Comparison of ENCODE assay signal across 41 cellular contexts in the genomic region with DNA sequence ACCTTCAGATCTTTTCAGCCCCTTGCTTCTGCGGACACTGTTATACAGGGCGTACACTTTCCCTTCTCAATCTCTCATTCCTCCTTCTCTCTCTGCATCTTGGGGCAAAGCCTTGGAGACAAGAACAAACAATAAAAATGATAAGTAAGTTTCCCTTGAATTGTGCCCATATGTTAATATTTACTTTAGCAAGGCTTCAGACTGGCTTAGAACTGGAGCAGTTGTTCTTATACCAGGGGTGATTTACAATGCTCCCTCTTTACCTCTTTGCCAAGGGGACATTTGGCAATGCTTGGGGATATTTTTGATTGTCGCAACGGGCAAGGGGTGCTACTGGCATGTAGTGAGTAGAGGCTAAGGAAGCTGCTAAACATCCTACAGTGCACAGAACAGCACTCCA. TPM values are rescaled to one million over a fixed set of nuclear protein-coding genes. Genes with fewer than 3 reads are reported as not detected.
"Had no signal": no experiment of that assay in that cellular context is flagged by ENCODE, and none has a peak within 500 bp of the region (broad histone marks: within the 10 kb centered on the region; RNA-seq: fewer than 3 reads in every experiment).

No MANE protein-coding gene starts in this region.

- DNase-seq: activated effector memory CD4-positive, alpha-beta T cell treated with anti-CD3 and anti-CD28 coated beads, Interleukin-2, amount 50 U/mL, for 16 hours; activated effector memory CD4-positive, alpha-beta T cell treated with Interleukin-2 at 50 U/mL for 16 hours; activated gamma-delta T cell; activated gamma-delta T cell treated with Interleukin-2 at 50 U/mL for 16 hours; activated naive CD4-positive, alpha-beta T cell; activated naive CD4-positive, alpha-beta T cell treated with anti-CD3 and anti-CD28 coated beads for 36 hours; activated naive CD4-positive, alpha-beta T cell treated with anti-CD3 and anti-CD28 coated beads, Interleukin-2, amount 10 ng/mL, durations not matched to agents 7 days and 5 days; activated naive CD4-positive, alpha-beta T cell treated with anti-CD3 and anti-CD28 coated beads, Interleukin-2, amount 50 U/mL, for 16 hours; activated naive CD4-positive, alpha-beta T cell treated with Interleukin-2 at 50 U/mL for 16 hours; activated naive CD8-positive, alpha-beta T cell treated with anti-CD3 and anti-CD28 coated beads for 36 hours; activated naive CD8-positive, alpha-beta T cell treated with anti-CD3 and anti-CD28 coated beads, Interleukin-2, amount 10 ng/mL, durations not matched to agents 7 days and 5 days; activated naive CD8-positive, alpha-beta T cell treated with anti-CD3 and anti-CD28 coated beads, Interleukin-2, amount 50 U/mL, for 24 hours; activated T-cell treated with anti-CD3 and anti-CD28 coated beads, Interleukin-2, amount 50 U/mL, for 1 hour; activated T-cell treated with anti-CD3 and anti-CD28 coated beads, Interleukin-2, amount 50 U/mL, for 24 hours; activated T-cell treated with anti-CD3 and anti-CD28 coated beads, Interleukin-2, amount 50 U/mL, for 4 hours; activated T-cell treated with anti-CD3 and anti-CD28 coated beads, Interleukin-2, amount 50 U/mL, for 48 hours; activated T-cell treated with anti-CD3 and anti-CD28 coated beads, Interleukin-2, amount 50 U/mL, for 72 hours; adrenal gland; amniotic stem cell; amygdala; anterior cingulate cortex; aorta; body of pancreas; brain microvascular endothelial cell; caudate nucleus; central memory CD4-positive, alpha-beta T cell; cerebellar nuclear complex had no signal

- ATAC-seq: activated naive CD4-positive, alpha-beta T cell treated with anti-CD3 and anti-CD28 coated beads, Interleukin-2, amount 50 U/mL, for 72 hours; activated naive CD8-positive, alpha-beta T cell treated with anti-CD3 and anti-CD28 coated beads, Interleukin-2, amount 50 U/mL, for 24 hours; activated T-cell treated with anti-CD3 and anti-CD28 coated beads, Interleukin-2, amount 50 U/mL, for 4 hours; activated T-cell treated with anti-CD3 and anti-CD28 coated beads, Interleukin-2, amount 50 U/mL, for 72 hours; activated T-helper 17 cell treated with anti-CD3 and anti-CD28 coated beads, Interleukin-2, amount 50 U/mL, for 72 hours; body of pancreas had no signal

- H3K27ac Mint-ChIP-seq: activated naive CD4-positive, alpha-beta T cell treated with anti-CD3 and anti-CD28 coated beads for 36 hours; activated naive CD4-positive, alpha-beta T cell treated with anti-CD3 and anti-CD28 coated beads, Interleukin-2, amount 10 ng/mL, durations not matched to agents 7 days and 5 days; activated naive CD4-positive, alpha-beta T cell treated with anti-CD3 and anti-CD28 coated beads, Interleukin-2, amount 50 U/mL, for 24 hours; activated naive CD4-positive, alpha-beta T cell treated with anti-CD3 and anti-CD28 coated beads, Interleukin-2, amount 50 U/mL, for 72 hours; activated naive CD8-positive, alpha-beta T cell; activated naive CD8-positive, alpha-beta T cell treated with anti-CD3 and anti-CD28 coated beads for 36 hours; activated naive CD8-positive, alpha-beta T cell treated with anti-CD3 and anti-CD28 coated beads, Interleukin-2, amount 10 ng/mL, durations not matched to agents 7 days and 5 days; activated naive CD8-positive, alpha-beta T cell treated with anti-CD3 and anti-CD28 coated beads, Interleukin-2, amount 50 U/mL, for 24 hours; activated T-cell treated with anti-CD3 and anti-CD28 coated beads, Interleukin-2, amount 50 U/mL, for 24 hours; activated T-cell treated with anti-CD3 and anti-CD28 coated beads, Interleukin-2, amount 50 U/mL, for 72 hours; activated T-helper 1 cell treated with anti-CD3 and anti-CD28 coated beads, Interleukin-12 subunit alpha, Interleukin-12 subunit beta, Interleukin-2, Interleukin-4 antibody, amounts not matched to agents 30 ng/mL and 10 ng/mL and 1 ng/mL, durations not matched to agents 14 hours and 24 hours and 36 hours; activated T-helper 17 cell treated with anti-CD3 and anti-CD28 coated beads, Interleukin-2, amount 50 U/mL, for 72 hours; activated T-helper 2 cell treated with anti-CD3 and anti-CD28 coated beads, Interferon-gamma antibody, Interleukin-2, Interleukin-4, amounts not matched to agents 10 μg/mL and 5 μg/mL and 100 μg/mL, durations not matched to agents 14 hours and 24 hours and 36 hours; brain had no signal

- H3K36me3 ChIP-seq: breast epithelium, cardiac muscle cell had no signal

- H3K4me1 Mint-ChIP-seq: activated naive CD4-positive, alpha-beta T cell treated with anti-CD3 and anti-CD28 coated beads, Interleukin-2, amount 50 U/mL, for 24 hours; activated naive CD8-positive, alpha-beta T cell treated with anti-CD3 and anti-CD28 coated beads, Interleukin-2, amount 50 U/mL, for 24 hours; central memory CD8-positive, alpha-beta T cell had no signal

- FAIRE-seq: astrocyte, bronchial epithelial cell had no signal

- H3K4me1 ChIP-seq: adrenal gland, ascending aorta, breast epithelium had no signal

- H3K27ac ChIP-seq: adrenal gland, ascending aorta, body of pancreas, brain microvascular endothelial cell, breast epithelium, cardiac muscle cell had no signal

- H3K4me3 Mint-ChIP-seq: activated naive CD4-positive, alpha-beta T cell treated with anti-CD3 and anti-CD28 coated beads for 36 hours; activated naive CD4-positive, alpha-beta T cell treated with anti-CD3 and anti-CD28 coated beads, Interleukin-2, amount 10 ng/mL, durations not matched to agents 7 days and 5 days; activated naive CD4-positive, alpha-beta T cell treated with anti-CD3 and anti-CD28 coated beads, Interleukin-2, amount 50 U/mL, for 24 hours; activated naive CD8-positive, alpha-beta T cell; activated naive CD8-positive, alpha-beta T cell treated with anti-CD3 and anti-CD28 coated beads for 36 hours; activated naive CD8-positive, alpha-beta T cell treated with anti-CD3 and anti-CD28 coated beads, Interleukin-2, amount 10 ng/mL, durations not matched to agents 7 days and 5 days; activated naive CD8-positive, alpha-beta T cell treated with anti-CD3 and anti-CD28 coated beads, Interleukin-2, amount 50 U/mL, for 24 hours; activated T-cell treated with anti-CD3 and anti-CD28 coated beads, Interleukin-2, amount 50 U/mL, for 24 hours; activated T-cell treated with anti-CD3 and anti-CD28 coated beads, Interleukin-2, amount 50 U/mL, for 4 hours; activated T-cell treated with anti-CD3 and anti-CD28 coated beads, Interleukin-2, amount 50 U/mL, for 72 hours; activated T-helper 1 cell treated with anti-CD3 and anti-CD28 coated beads, Interleukin-12 subunit alpha, Interleukin-12 subunit beta, Interleukin-2, Interleukin-4 antibody, amounts not matched to agents 30 ng/mL and 10 ng/mL and 1 ng/mL, durations not matched to agents 14 hours and 24 hours and 36 hours; activated T-helper 17 cell treated with anti-CD3 and anti-CD28 coated beads, Interleukin-2, amount 50 U/mL, for 72 hours; brain; central memory CD8-positive, alpha-beta T cell had no signal

- H3K27me3 Mint-ChIP-seq: activated naive CD4-positive, alpha-beta T cell treated with anti-CD3 and anti-CD28 coated beads, Interleukin-2, amount 10 ng/mL, durations not matched to agents 7 days and 5 days; activated naive CD4-positive, alpha-beta T cell treated with anti-CD3 and anti-CD28 coated beads, Interleukin-2, amount 50 U/mL, for 24 hours; activated naive CD8-positive, alpha-beta T cell; activated naive CD8-positive, alpha-beta T cell treated with anti-CD3 and anti-CD28 coated beads for 36 hours; activated naive CD8-positive, alpha-beta T cell treated with anti-CD3 and anti-CD28 coated beads, Interleukin-2, amount 10 ng/mL, durations not matched to agents 7 days and 5 days; activated naive CD8-positive, alpha-beta T cell treated with anti-CD3 and anti-CD28 coated beads, Interleukin-2, amount 50 U/mL, for 24 hours; activated T-cell treated with anti-CD3 and anti-CD28 coated beads, Interleukin-2, amount 50 U/mL, for 24 hours; activated T-helper 17 cell treated with anti-CD3 and anti-CD28 coated beads, Interleukin-2, amount 50 U/mL, for 72 hours; brain; central memory CD8-positive, alpha-beta T cell had no signal

- H3K4me3 ChIP-seq: adrenal gland, ascending aorta, body of pancreas, breast epithelium, cardiac muscle cell had no signal

- H3K9me3 ChIP-seq: adrenal gland, ascending aorta, body of pancreas, breast epithelium had no signal

- H3K9me3 Mint-ChIP-seq: activated naive CD4-positive, alpha-beta T cell treated with anti-CD3 and anti-CD28 coated beads for 36 hours; activated naive CD4-positive, alpha-beta T cell treated with anti-CD3 and anti-CD28 coated beads, Interleukin-2, amount 10 ng/mL, durations not matched to agents 7 days and 5 days; activated naive CD4-positive, alpha-beta T cell treated with anti-CD3 and anti-CD28 coated beads, Interleukin-2, amount 50 U/mL, for 24 hours; activated naive CD8-positive, alpha-beta T cell treated with anti-CD3 and anti-CD28 coated beads for 36 hours; activated naive CD8-positive, alpha-beta T cell treated with anti-CD3 and anti-CD28 coated beads, Interleukin-2, amount 10 ng/mL, durations not matched to agents 7 days and 5 days; activated naive CD8-positive, alpha-beta T cell treated with anti-CD3 and anti-CD28 coated beads, Interleukin-2, amount 50 U/mL, for 24 hours; activated T-cell treated with anti-CD3 and anti-CD28 coated beads, Interleukin-2, amount 50 U/mL, for 24 hours; activated T-cell treated with anti-CD3 and anti-CD28 coated beads, Interleukin-2, amount 50 U/mL, for 4 hours; activated T-cell treated with anti-CD3 and anti-CD28 coated beads, Interleukin-2, amount 50 U/mL, for 72 hours; activated T-helper 1 cell treated with anti-CD3 and anti-CD28 coated beads, Interleukin-12 subunit alpha, Interleukin-12 subunit beta, Interleukin-2, Interleukin-4 antibody, amounts not matched to agents 30 ng/mL and 10 ng/mL and 1 ng/mL, durations not matched to agents 14 hours and 24 hours and 36 hours; activated T-helper 17 cell treated with anti-CD3 and anti-CD28 coated beads, Interleukin-2, amount 50 U/mL, for 72 hours; activated T-helper 2 cell treated with anti-CD3 and anti-CD28 coated beads, Interferon-gamma antibody, Interleukin-2, Interleukin-4, amounts not matched to agents 10 μg/mL and 5 μg/mL and 100 μg/mL, durations not matched to agents 14 hours and 24 hours and 36 hours; central memory CD8-positive, alpha-beta T cell had no signal

- H3K27me3 ChIP-seq: adrenal gland, ascending aorta, body of pancreas, brain microvascular endothelial cell, breast epithelium, cardiac muscle cell had no signal

- H3K36me3 Mint-ChIP-seq: activated naive CD4-positive, alpha-beta T cell treated with anti-CD3 and anti-CD28 coated beads, Interleukin-2, amount 50 U/mL, for 72 hours had no signal

RNA-seq across cellular contexts. Expression of a gene that starts 31.7 kb away (rescaled TPM):
- total RNA-seq: astrocyte, bronchial epithelial cell, chondrocyte had no signal
- polyA plus RNA-seq: cardiac muscle cell had no signal
